In the genomic region with DNA sequence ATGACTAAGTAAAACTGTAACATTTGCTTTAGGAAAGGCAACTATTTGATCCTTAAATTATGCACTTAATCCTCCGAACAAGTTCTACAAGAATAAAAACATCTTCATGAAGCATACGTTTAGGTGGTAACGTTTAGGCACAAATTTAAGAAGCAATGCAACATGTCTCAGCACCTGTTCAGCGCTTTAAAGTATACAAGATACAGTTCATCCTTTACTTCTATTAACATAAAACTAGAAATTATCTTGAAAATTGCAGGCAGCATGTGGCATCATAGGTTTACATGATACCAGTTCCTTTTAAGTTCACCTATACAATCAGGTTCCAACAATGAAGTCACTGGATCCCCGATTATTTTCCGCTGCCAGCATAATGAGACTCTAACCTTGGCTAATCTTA, we compare ENCODE assay signal across 12 cellular contexts. TPM values are rescaled to one million over a fixed set of nuclear protein-coding genes. Genes with fewer than 3 reads are reported as not detected.
A peak's percentile ranks its signal among the peaks of the same experiment; 100 is the strongest.
DNase-seq lines count a peak whose midpoint lies in the region; ATAC-seq, FAIRE-seq and TF ChIP-seq lines count a peak whose summit lies in the region.
"Had no signal": no experiment of that assay in that cellular context is flagged by ENCODE, and none has a peak within 500 bp of the region (broad histone marks: within the 10 kb centered on the region; RNA-seq: fewer than 3 reads in every experiment).

No MANE protein-coding gene starts in this region.

- H3K4me1 ChIP-seq in left ventricle myocardium inferior (peaks cover 30% of the 10 kb centered on the region), upper lobe of right lung (peaks cover 7% of the 10 kb centered on the region)

- H3K27me3 Mint-ChIP-seq in activated T-helper 1 cell treated with anti-CD3 and anti-CD28 coated beads, Interleukin-12 subunit alpha, Interleukin-12 subunit beta, Interleukin-2, Interleukin-4 antibody, amounts not matched to agents 30 ng/mL and 10 ng/mL and 1 ng/mL, durations not matched to agents 14 hours and 24 hours and 36 hours (ENCODE audit: insufficient read depth) = no peaks in the 10 kb centered on the region

- no peak for TF ChIP-seq POLR2A in H54 (IDR thresholded peaks at IDR 0.05; ENCODE audit: low read depth, low read length)

- peak overlapping the region; percentile 84 for H3K4me3 Mint-ChIP-seq in activated T-helper 1 cell treated with anti-CD3 and anti-CD28 coated beads, Interleukin-12 subunit alpha, Interleukin-12 subunit beta, Interleukin-2, Interleukin-4 antibody, amounts not matched to agents 30 ng/mL and 10 ng/mL and 1 ng/mL, durations not matched to agents 14 hours and 24 hours and 36 hours

- peaks cover 19% of the 10 kb centered on the region for H3K4me1 Mint-ChIP-seq in activated T-helper 1 cell treated with anti-CD3 and anti-CD28 coated beads, Interleukin-12 subunit alpha, Interleukin-12 subunit beta, Interleukin-2, Interleukin-4 antibody, amounts not matched to agents 30 ng/mL and 10 ng/mL and 1 ng/mL, durations not matched to agents 14 hours and 24 hours and 36 hours (ENCODE audit: low read depth)

- intact Hi-C loops in left ventricle myocardium inferior (cut with micrococcal nuclease) (no loop called here), Right ventricle myocardium superior (cut with DNase I) (no loop called here), upper lobe of right lung (cut with DNase I) (no loop called here)
- intact Hi-C loops in activated T-helper 1 cell treated with anti-CD3 and anti-CD28 coated beads, Interleukin-12 subunit alpha, Interleukin-12 subunit beta, Interleukin-2, Interleukin-4 antibody, amounts not matched to agents 30 ng/mL and 10 ng/mL and 1 ng/mL, durations not matched to agents 14 hours and 24 hours and 36 hours (cut with micrococcal nuclease) = no loop called here

- H3K9me3 ChIP-seq in left ventricle myocardium inferior (replicated peaks) (no peaks in the 10 kb centered on the region), upper lobe of right lung (no peaks in the 10 kb centered on the region)
- H3K9me3 ChIP-seq: thoracic aorta had no signal

- no peak for TF ChIP-seq CTCF in left ventricle myocardium inferior (IDR thresholded peaks at IDR 0.05; ENCODE audit: borderline replicate concordance)
- TF ChIP-seq CTCF in kidney epithelial cell (IDR thresholded peaks at IDR 0.05; ENCODE audit: insufficient read depth, low read length, poor library complexity, severe bottlenecking) = no peak
- no peak for TF ChIP-seq CTCF in upper lobe of right lung (IDR thresholded peaks at IDR 0.05)

- H3K4me3 ChIP-seq in left ventricle myocardium inferior (peak overlapping the region; percentile 85), kidney epithelial cell (ENCODE audit: low read depth, low read length) (peak overlapping the region; percentile 60), upper lobe of right lung (peak overlapping the region; percentile 60)

- H3K36me3 ChIP-seq in left ventricle myocardium inferior = peaks cover 3% of the 10 kb centered on the region
- no peaks in the 10 kb centered on the region for H3K36me3 ChIP-seq in kidney epithelial cell (ENCODE audit: control insufficient read depth, insufficient read depth, low read length)
- no peaks in the 10 kb centered on the region for H3K36me3 ChIP-seq in upper lobe of right lung
- H3K36me3 ChIP-seq: thoracic aorta had no signal

- no peak overlapping the region for H3K27ac Mint-ChIP-seq in activated T-helper 1 cell treated with anti-CD3 and anti-CD28 coated beads, Interleukin-12 subunit alpha, Interleukin-12 subunit beta, Interleukin-2, Interleukin-4 antibody, amounts not matched to agents 30 ng/mL and 10 ng/mL and 1 ng/mL, durations not matched to agents 14 hours and 24 hours and 36 hours

- no peak for DNase-seq in left ventricle myocardium inferior
- no peak for DNase-seq in Right ventricle myocardium superior
- no peak for DNase-seq in activated T-helper 1 cell treated with anti-CD3 and anti-CD28 coated beads, Interleukin-12 subunit alpha, Interleukin-12 subunit beta, Interleukin-2, Interleukin-4 antibody, amounts not matched to agents 30 ng/mL and 10 ng/mL and 1 ng/mL, durations not matched to agents 14 hours and 24 hours and 36 hours (ENCODE audit: low spot score)
- DNase-seq in kidney epithelial cell (ENCODE audit: low read depth) = no peak
- DNase-seq in upper lobe of right lung = no peak
- no peak for DNase-seq in GF-D8 (lab: John Stamatoyannopoulos, UW)
- DNase-seq in H54 (ENCODE audit: insufficient read length, low spot score) = no peak
- no peak for DNase-seq in NCI-H524 treated with DMSO at 0.1 percent for 48 hours (lab: John Stamatoyannopoulos, UW)
- DNase-seq: activated CD4-positive, CD25-positive, alpha-beta regulatory T cell treated with anti-CD3 and anti-CD28 coated beads, Interleukin-2, amount 50 U/mL, for 72 hours; effector memory CD4-positive, alpha-beta T cell; GDM1 had no signal

- ATAC-seq in Right ventricle myocardium superior (ENCODE audit: poor library complexity) (no peak), upper lobe of right lung (no peak)

- no peaks in the 10 kb centered on the region for H3K9me3 Mint-ChIP-seq in activated T-helper 1 cell treated with anti-CD3 and anti-CD28 coated beads, Interleukin-12 subunit alpha, Interleukin-12 subunit beta, Interleukin-2, Interleukin-4 antibody, amounts not matched to agents 30 ng/mL and 10 ng/mL and 1 ng/mL, durations not matched to agents 14 hours and 24 hours and 36 hours

- no peaks in the 10 kb centered on the region for H3K27me3 ChIP-seq in left ventricle myocardium inferior (ENCODE audit: low read depth)
- H3K27me3 ChIP-seq in kidney epithelial cell (ENCODE audit: control insufficient read depth, insufficient read depth, low read length) = no peaks in the 10 kb centered on the region
- no peaks in the 10 kb centered on the region for H3K27me3 ChIP-seq in upper lobe of right lung

- peaks cover 12% of the 10 kb centered on the region for H3K36me3 Mint-ChIP-seq in activated T-helper 1 cell treated with anti-CD3 and anti-CD28 coated beads, Interleukin-12 subunit alpha, Interleukin-12 subunit beta, Interleukin-2, Interleukin-4 antibody, amounts not matched to agents 30 ng/mL and 10 ng/mL and 1 ng/mL, durations not matched to agents 14 hours and 24 hours and 36 hours (ENCODE audit: low read depth)

- FAIRE-seq in H54 (lab: Jason Lieb, UNC) = no peak

- H3K27ac ChIP-seq in left ventricle myocardium inferior (replicated peaks) = no peak overlapping the region
- no peak overlapping the region for H3K27ac ChIP-seq in upper lobe of right lung
- H3K27ac ChIP-seq: thoracic aorta had no signal

RNA-seq across cellular contexts. Expression of a gene that starts 1.5 kb away (rescaled TPM):
- total RNA-seq in left ventricle myocardium inferior = 64.7 TPM
- total RNA-seq in Right ventricle myocardium superior = 59.1 TPM
- total RNA-seq in activated T-helper 1 cell treated with anti-CD3 and anti-CD28 coated beads, Interleukin-12 subunit alpha, Interleukin-12 subunit beta, Interleukin-2, Interleukin-4 antibody, amounts not matched to agents 30 ng/mL and 10 ng/mL and 1 ng/mL, durations not matched to agents 14 hours and 24 hours and 36 hours = 11.3 and 13.1 TPM in 2 replicates
- total RNA-seq in kidney epithelial cell = 28.2 and 70.2 TPM in 2 replicates
- 45.7 TPM for total RNA-seq in upper lobe of right lung

RNA-seq across cellular contexts. Expression of a gene that starts 25.1 kb away (rescaled TPM):
- total RNA-seq in left ventricle myocardium inferior (6.0 TPM), Right ventricle myocardium superior (7.0 TPM), kidney epithelial cell (51.8 and 53.6 TPM in 2 replicates), upper lobe of right lung (15.2 TPM)
- total RNA-seq in activated T-helper 1 cell treated with anti-CD3 and anti-CD28 coated beads, Interleukin-12 subunit alpha, Interleukin-12 subunit beta, Interleukin-2, Interleukin-4 antibody, amounts not matched to agents 30 ng/mL and 10 ng/mL and 1 ng/mL, durations not matched to agents 14 hours and 24 hours and 36 hours = 29.5 and 32.9 TPM in 2 replicates
